ENCODE assay signal across 8 cellular contexts in the genomic region with DNA sequence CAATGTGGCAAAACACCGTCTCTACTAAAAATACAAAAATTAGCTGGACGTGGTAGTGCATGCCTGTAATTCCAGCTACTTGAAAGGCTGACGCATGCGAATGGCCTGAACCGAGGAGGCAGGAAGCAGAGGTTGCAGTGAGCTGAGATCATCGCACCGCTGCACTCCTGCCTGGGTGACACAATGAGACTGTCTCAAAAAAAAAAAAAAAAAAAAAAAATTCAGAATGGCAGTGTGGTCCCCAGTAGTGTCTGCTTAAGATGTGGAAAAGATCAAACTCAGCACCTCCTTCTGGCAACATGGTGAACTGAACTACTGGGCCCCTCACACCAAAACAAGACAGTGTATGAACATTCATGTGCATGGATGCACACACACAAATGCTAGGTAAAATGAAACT. TPM values are rescaled to one million over a fixed set of nuclear protein-coding genes. Genes with fewer than 3 reads are reported as not detected.
DNase-seq lines count a peak whose midpoint lies in the region; ATAC-seq, FAIRE-seq and TF ChIP-seq lines count a peak whose summit lies in the region.

No MANE protein-coding gene starts in this region.

- FAIRE-seq in HepG2 (lab: Jason Lieb, UNC) = no peak

- H3K27me3 Mint-ChIP-seq in glutamatergic neuron (ENCODE audit: unreplicated experiment) = no peaks in the 10 kb centered on the region

- H3K4me1 ChIP-seq in SJCRH30 (no peaks in the 10 kb centered on the region), sigmoid colon (peaks cover 0 to 17% (median 5%) of the 10 kb centered on the region in 4 donors), HepG2 (ENCODE audit: insufficient read depth, low read length) (no peaks in the 10 kb centered on the region)

- H3K27ac Mint-ChIP-seq in glutamatergic neuron (ENCODE audit: unreplicated experiment) = no peak overlapping the region

- H3K9ac ChIP-seq in HepG2 (ENCODE audit: insufficient read depth, low read depth, low read length) = no peak overlapping the region

- no peaks in the 10 kb centered on the region for H3K36me3 Mint-ChIP-seq in glutamatergic neuron (ENCODE audit: unreplicated experiment)

- no peak overlapping the region for H3K27ac ChIP-seq in SJCRH30
- peak overlapping the region in 3 of 4 donors; percentile 56 to 74 (median 64) for H3K27ac ChIP-seq in sigmoid colon
- H3K27ac ChIP-seq in HepG2 (ENCODE audit: extremely low read length, insufficient read depth, low read length) = no peak overlapping the region

- TF ChIP-seq RAD21 in HepG2 (CRISPR knock-in tag; IDR thresholded peaks at IDR 0.05) = no peak

- intact Hi-C loops in sigmoid colon (cut with DNase I) (no loop called here), HepG2 (cut with micrococcal nuclease; ENCODE audit: unreplicated experiment) (loop anchor here (10.0 kb wide), 1 partner anchor 138 kb away; a partner anchor contains a TSS)

- ATAC-seq in HepG2 (no peak; the same call in 2 of the 3 replicates), GM18909 (IDR thresholded peaks at IDR 0.05; ENCODE audit: poor library complexity, unreplicated experiment) (no peak)

- H3K36me3 ChIP-seq in SJCRH30 (peaks cover 17% of the 10 kb centered on the region), sigmoid colon (peaks cover 0 to 18% (median 2%) of the 10 kb centered on the region in 4 donors), HepG2 (replicated peaks in 1 of 2; ENCODE audit: control insufficient read depth in 1 of 2, insufficient read depth in 2 of 2, low read length in 2 of 2) (peaks cover 0 to 8% of the 10 kb centered on the region in 2 experiments; a peak in 4 of 5 replicates)

- H3K79me2 ChIP-seq in HepG2 (ENCODE audit: insufficient read depth, low read length) = no peaks in the 10 kb centered on the region

- no peak for TF ChIP-seq EP300 in sigmoid colon (IDR thresholded peaks at IDR 0.05)
- no peak for TF ChIP-seq EP300 in HepG2 (IDR thresholded peaks at IDR 0.05; ENCODE audit: low read depth in 2 of 2, low read length in 2 of 2)
- no peak for TF ChIP-seq EP300 in HepG2 (CRISPR knock-in tag; IDR thresholded peaks at IDR 0.05; ENCODE audit: borderline replicate concordance)

- no peaks in the 10 kb centered on the region for H3K27me3 ChIP-seq in SJCRH30
- no peaks in the 10 kb centered on the region for H3K27me3 ChIP-seq in sigmoid colon
- no peaks in the 10 kb centered on the region for H3K27me3 ChIP-seq in HepG2 (ENCODE audit: control insufficient read depth in 1 of 2, insufficient read depth in 2 of 2, low read length in 2 of 2)

- in situ Hi-C loops in HepG2 (cut with HindIII; ENCODE audit: extremely low pct_ligation_motif_present, low pct_unique_long_range_greater_than_20kb) = no loop called here

- POLR2A ChIA-PET in HepG2 (lab: Yijun Ruan, JAX) = no interaction called here

- H2AFZ ChIP-seq in HepG2 (ENCODE audit: low read length) = no peak overlapping the region

- H3K4me3 ChIP-seq in SJCRH30 (no peak overlapping the region), sigmoid colon (no peak overlapping the region), HepG2 (replicated peaks in 1 of 3; ENCODE audit: insufficient read depth in 1 of 3, low read depth in 2 of 3, low read length in 3 of 3) (no peak overlapping the region)

- H3K4me1 Mint-ChIP-seq in glutamatergic neuron (ENCODE audit: low read depth, unreplicated experiment) = peaks cover 3% of the 10 kb centered on the region

- TF ChIP-seq POLR2A in sigmoid colon (IDR thresholded peaks at IDR 0.05) (no peak), HepG2 (IDR thresholded peaks at IDR 0.05; ENCODE audit: insufficient read depth in 1 of 2, low read depth in 2 of 2, low read length in 2 of 2) (no peak)

- H4K20me1 ChIP-seq in HepG2 (ENCODE audit: insufficient read depth, low read length) = no peaks in the 10 kb centered on the region

- no peak overlapping the region for H3K4me2 ChIP-seq in HepG2 (ENCODE audit: low read depth, low read length)

- H3K9me3 Mint-ChIP-seq in glutamatergic neuron (ENCODE audit: unreplicated experiment) = no peaks in the 10 kb centered on the region

- TF ChIP-seq CTCF in sigmoid colon (IDR thresholded peaks at IDR 0.05) = no peak
- no peak for TF ChIP-seq CTCF in HepG2 (CRISPR knock-in tag; IDR thresholded peaks at IDR 0.05)
- TF ChIP-seq CTCF in glutamatergic neuron (IDR thresholded peaks at IDR 0.05; ENCODE audit: partially characterized antibody, unreplicated experiment) = no peak

- no TSS peak for BruUV-seq in HepG2 (replicated peaks; lab: Mats Ljungman, UMichigan)

- no peaks in the 10 kb centered on the region for H3K9me3 ChIP-seq in SJCRH30 (replicated peaks)
- H3K9me3 ChIP-seq in sigmoid colon = no peaks in the 10 kb centered on the region
- no peaks in the 10 kb centered on the region for H3K9me3 ChIP-seq in HepG2 (ENCODE audit: low read length)

- H3K4me3 Mint-ChIP-seq in glutamatergic neuron (ENCODE audit: unreplicated experiment) = no peak overlapping the region

- CTCF ChIA-PET in HepG2 (lab: Yijun Ruan, JAX; ENCODE audit: low intra/inter-chr PET ratio, low total read pairs) = no interaction called here

- DNase-seq in GM03348 (ENCODE audit: low spot score) (peak; percentile 35), SJCRH30 (peak; percentile 10 to 43), sigmoid colon (no peak), activated gamma-delta T cell treated with Interleukin-2 at 50 U/mL for 16 hours (no peak), HepG2 (ENCODE audit: low spot score) (no peak), glutamatergic neuron (no peak)
- peak; percentile 53 for DNase-seq in central memory CD4-positive, alpha-beta T cell

- WGBS in sigmoid colon, 2 donors = 67 to 89% methylated on average over 7 of the region's 7 CpGs
- WGBS in HepG2 (ENCODE audit: low lambda C conversion rate) = 96% methylated on average over 7 of the region's 7 CpGs

TF ChIP-seq in HepG2, 621 proteins besides CTCF, POLR2A, EP300 and RAD21 (continues in another document):
- no peak for TF ChIP-seq RXRB (CRISPR knock-in tag; IDR thresholded peaks at IDR 0.05; ENCODE audit: borderline replicate concordance)
- no peak for TF ChIP-seq ZNF232 (CRISPR knock-in tag; IDR thresholded peaks at IDR 0.05; ENCODE audit: borderline replicate concordance)
- TF ChIP-seq EHMT2 (IDR thresholded peaks at IDR 0.05; ENCODE audit: borderline replicate concordance, low read depth, low read length) = no peak

RNA-seq across cellular contexts. Expression of a gene that starts 32.2 kb away (rescaled TPM):
- 183 and 196 TPM in 2 replicates for total RNA-seq in SJCRH30 (2014; rRNA removed; shearing (Covaris generic))
- 10 to 100 TPM; 62.6 to 84.5 (median 70.0) TPM for total RNA-seq in sigmoid colon
- 10 to 100 TPM; 64.3 to 65.8 (median 64.5) TPM for polyA plus RNA-seq in sigmoid colon
- 91.9 and 115 TPM in 2 replicates for total RNA-seq in HepG2 (2016; rRNA removed; fragmentation: Illumina TruSeq; extraction: Trizol)
- 46.6 and 52.3 TPM in 2 replicates for total RNA-seq in HepG2 (2016; cell fraction: cytosol; rRNA removed; fragmentation: Illumina TruSeq; extraction: Trizol; ENCODE audit: low read depth)
- total RNA-seq in HepG2 (2016; cell fraction: insoluble cytoplasmic fraction; rRNA removed; fragmentation: Illumina TruSeq; extraction: Trizol) = 95.1 and 105 TPM in 2 replicates
- total RNA-seq in HepG2 (2016; cell fraction: membrane; rRNA removed; fragmentation: Illumina TruSeq; extraction: Trizol) = 91.1 and 102 TPM in 2 replicates
- 32.1 and 33.7 TPM in 2 replicates for total RNA-seq in HepG2 (2016; cell fraction: nucleus; rRNA removed; fragmentation: Illumina TruSeq; extraction: Trizol)
- 29.6 and 40.5 TPM in 2 replicates for polyA plus RNA-seq in HepG2 (2011; rRNA removed)
- 27.2 and 29.2 TPM in 2 replicates for polyA plus RNA-seq in HepG2 (2011; cell fraction: cytosol; rRNA removed)
- 11.3 and 11.5 TPM in 2 replicates for polyA plus RNA-seq in HepG2 (2011; cell fraction: nucleus; rRNA removed)
- 60.8 and 71.1 TPM in 2 replicates for polyA plus RNA-seq in HepG2 (2012)
- polyA plus RNA-seq in HepG2 (2016; cell fraction: cytosol; fragmentation: Illumina TruSeq; extraction: Trizol; ENCODE audit: low read depth) = 48.6 and 66.4 TPM in 2 replicates
- 126 and 134 TPM in 2 replicates for polyA plus RNA-seq in HepG2 (2016; cell fraction: insoluble cytoplasmic fraction; fragmentation: Illumina TruSeq; extraction: Trizol; ENCODE audit: low read depth)
- polyA plus RNA-seq in HepG2 (2016; cell fraction: membrane; fragmentation: Illumina TruSeq; extraction: Trizol; ENCODE audit: low read depth) = 84.4 and 95.5 TPM in 2 replicates
- polyA plus RNA-seq in HepG2 (2016; cell fraction: nucleus; fragmentation: Illumina TruSeq; extraction: Trizol; ENCODE audit: insufficient read depth, low read depth) = 54.1 and 59.0 TPM in 2 replicates
- 17.4 and 47.2 TPM in 2 replicates for polyA minus RNA-seq in HepG2 (2011; rRNA and poly(A)+ RNA removed; ENCODE audit: low replicate concordance)
- 34.7 and 40.9 TPM in 2 replicates for polyA minus RNA-seq in HepG2 (2011; cell fraction: cytosol; rRNA and poly(A)+ RNA removed)
- 11.2 and 16.8 TPM in 2 replicates for polyA minus RNA-seq in HepG2 (2011; cell fraction: nucleus; rRNA and poly(A)+ RNA removed)
- 96.5 TPM for total RNA-seq in glutamatergic neuron (ENCODE audit: unreplicated experiment)

RNA-seq across cellular contexts. Expression of a gene that starts 59.4 kb away (rescaled TPM):
- total RNA-seq in SJCRH30 (2014; rRNA removed; shearing (Covaris generic)) = 0.73 and 1.1 TPM in 2 replicates
- total RNA-seq in sigmoid colon = under 1 TPM; 0.16 to 0.83 (median 0.76) TPM
- under 1 TPM in 1 of 3 donors, not detected in 2; 0.17 TPM for polyA plus RNA-seq in sigmoid colon
- 0.07 and 0.27 TPM in 2 replicates for total RNA-seq in HepG2 (2016; rRNA removed; fragmentation: Illumina TruSeq; extraction: Trizol)
- total RNA-seq in HepG2 (2016; cell fraction: cytosol; rRNA removed; fragmentation: Illumina TruSeq; extraction: Trizol; ENCODE audit: low read depth) = 0.20 and 0.35 TPM in 2 replicates
- 0.06 TPM in 1 of 2 replicates, not detected in the other for total RNA-seq in HepG2 (2016; cell fraction: insoluble cytoplasmic fraction; rRNA removed; fragmentation: Illumina TruSeq; extraction: Trizol)
- 0.09 and 0.14 TPM in 2 replicates for total RNA-seq in HepG2 (2016; cell fraction: membrane; rRNA removed; fragmentation: Illumina TruSeq; extraction: Trizol)
- 0.22 and 0.50 TPM in 2 replicates for total RNA-seq in HepG2 (2016; cell fraction: nucleus; rRNA removed; fragmentation: Illumina TruSeq; extraction: Trizol)
- polyA plus RNA-seq in HepG2 (2011; rRNA removed) = 0.01 and 0.03 TPM in 2 replicates
- 0.05 TPM in 1 of 2 replicates, not detected in the other for polyA plus RNA-seq in HepG2 (2011; cell fraction: cytosol; rRNA removed)
- polyA plus RNA-seq in HepG2 (2011; cell fraction: nucleus; rRNA removed) = 0.09 TPM in 1 of 2 replicates, not detected in the other
- polyA plus RNA-seq in HepG2 (2012) = 0.03 TPM in 1 of 2 replicates, not detected in the other
- 0.03 TPM in 2 replicates for polyA plus RNA-seq in HepG2 (2016; cell fraction: cytosol; fragmentation: Illumina TruSeq; extraction: Trizol; ENCODE audit: low read depth)
- polyA plus RNA-seq in HepG2 (2016; cell fraction: insoluble cytoplasmic fraction; fragmentation: Illumina TruSeq; extraction: Trizol; ENCODE audit: low read depth) = not detected in 2 replicates
- polyA plus RNA-seq in HepG2 (2016; cell fraction: membrane; fragmentation: Illumina TruSeq; extraction: Trizol; ENCODE audit: low read depth) = 0.03 TPM in 1 of 2 replicates, not detected in the other
- 0.09 and 0.10 TPM in 2 replicates for polyA plus RNA-seq in HepG2 (2016; cell fraction: nucleus; fragmentation: Illumina TruSeq; extraction: Trizol; ENCODE audit: insufficient read depth, low read depth)
- 0.04 and 0.12 TPM in 2 replicates for polyA minus RNA-seq in HepG2 (2011; rRNA and poly(A)+ RNA removed; ENCODE audit: low replicate concordance)
- polyA minus RNA-seq in HepG2 (2011; cell fraction: cytosol; rRNA and poly(A)+ RNA removed) = not detected in 2 replicates
- polyA minus RNA-seq in HepG2 (2011; cell fraction: nucleus; rRNA and poly(A)+ RNA removed) = 0.25 and 0.26 TPM in 2 replicates
- 0.17 TPM for total RNA-seq in glutamatergic neuron (ENCODE audit: unreplicated experiment)

Comparison
In these comparisons a context has a peak if more than half of its experiments do, and no peak if none do; other contexts are left out.
1. DNase-seq: peak in GM03348 (single experiment), SJCRH30 (2 of 2) and central memory CD4-positive, alpha-beta T cell (single experiment); none in sigmoid colon (single experiment), activated gamma-delta T cell treated with Interleukin-2 at 50 U/mL for 16 hours (single experiment), HepG2 (single experiment) and glutamatergic neuron (single experiment).
2. H3K27ac ChIP-seq: peak in sigmoid colon (3 of 4); none in SJCRH30 (single experiment) and HepG2 (single experiment).